ENCODE assay signal across 33 cellular contexts in genomic region chr2:75790121-75790520, GRCh38.
DNase-seq lines count a peak whose midpoint lies in the region; ATAC-seq and TF ChIP-seq lines count a peak whose summit lies in the region.
"Had no signal": no experiment of that assay in that cellular context is flagged by ENCODE, and none has a peak within 500 bp of the region (broad histone marks: within the 10 kb centered on the region; RNA-seq: fewer than 3 reads in every experiment).

No MANE protein-coding gene starts in this region.

- no peaks in the 10 kb centered on the region for H3K4me1 Mint-ChIP-seq in activated CD4-positive, alpha-beta T cell treated with anti-CD3 and anti-CD28 coated beads for 36 hours
- no peaks in the 10 kb centered on the region for H3K4me1 Mint-ChIP-seq in stimulated activated effector memory CD8-positive, alpha-beta T cell treated with anti-CD3 and anti-CD28 coated beads, Interleukin-12 subunit alpha, Interleukin-12 subunit beta, amount 100 ng/mL, for 72 hours
- H3K4me1 Mint-ChIP-seq: activated CD4-positive, alpha-beta memory T cell treated with anti-CD3 and anti-CD28 coated beads, Interleukin-2, amount 10 ng/mL, durations not matched to agents 7 days and 5 days had no signal

- CTCF ChIA-PET in activated CD4-positive, alpha-beta T cell treated with anti-CD3 and anti-CD28 coated beads for 36 hours (lab: Charles Lee) = no interaction called here

- no peak for TF ChIP-seq POLR2A in lower leg skin (IDR thresholded peaks at IDR 0.05)

- peaks cover 4% of the 10 kb centered on the region for H3K27me3 Mint-ChIP-seq in activated CD4-positive, alpha-beta T cell treated with anti-CD3 and anti-CD28 coated beads for 36 hours

- peak overlapping the region; percentile 19 for H3K27ac ChIP-seq in RWPE2 (ENCODE audit: poor library complexity, severe bottlenecking)
- H3K27ac ChIP-seq: body of pancreas, esophagus squamous epithelium, gastrocnemius medialis, ovary, Peyer's patch, skin epidermis, thoracic aorta, uterus had no signal

- POLR2A ChIA-PET in activated CD4-positive, alpha-beta T cell treated with anti-CD3 and anti-CD28 coated beads for 36 hours (lab: Charles Lee) = no interaction called here

- peak; percentile 6; the same call in 1 of the 3 replicates for ATAC-seq in RWPE2 (ENCODE audit: low read depth)
- no peak for ATAC-seq in activated CD4-positive, alpha-beta T cell treated with anti-CD3 and anti-CD28 coated beads for 36 hours
- ATAC-seq in stimulated activated effector memory CD8-positive, alpha-beta T cell treated with anti-CD3 and anti-CD28 coated beads, Interleukin-12 subunit alpha, Interleukin-12 subunit beta, amount 100 ng/mL, for 72 hours = no peak
- ATAC-seq: body of pancreas; gastrocnemius medialis; natural killer cell treated with Interleukin-12 subunit alpha and Interleukin-12 subunit beta and Interleukin-15 and Interleukin-18, amount 100 ng/mL, for 72 hours; stimulated activated naive CD8-positive, alpha-beta T cell treated with anti-CD3 and anti-CD28 coated beads, Interleukin-15, Interleukin-2, amounts not matched to agents 100 U/mL and 50 U/mL, for 24 hours had no signal

- intact Hi-C loops in activated CD4-positive, alpha-beta T cell treated with anti-CD3 and anti-CD28 coated beads for 36 hours (cut with DNase I, micrococcal nuclease) = no loop called here
- intact Hi-C loops in lower leg skin (cut with DNase I; ENCODE audit: low total_unique reads) = no loop called here

- TF ChIP-seq CTCF in RWPE2 (IDR thresholded peaks at IDR 0.05; ENCODE audit: poor library complexity, severe bottlenecking) (no peak), lower leg skin (IDR thresholded peaks at IDR 0.05) (no peak)

- H3K4me3 ChIP-seq in RWPE2 (ENCODE audit: severe bottlenecking) (no peak overlapping the region), lower leg skin (ENCODE audit: low read depth, poor library complexity, severe bottlenecking) (no peak overlapping the region)
- H3K4me3 ChIP-seq: body of pancreas, esophagus squamous epithelium, gastrocnemius medialis, lung, ovary, Peyer's patch, skin epidermis, thoracic aorta, uterus had no signal

- WGBS in lower leg skin, 2 donors = 32 to 34% methylated on average over 3 of the region's 3 CpGs

- no peaks in the 10 kb centered on the region for H3K9me3 ChIP-seq in RWPE2 (ENCODE audit: severe bottlenecking)
- H3K9me3 ChIP-seq: body of pancreas, esophagus squamous epithelium, gastrocnemius medialis, ovary, Peyer's patch, thoracic aorta, uterus had no signal

- peaks cover 15% of the 10 kb centered on the region for H3K4me1 ChIP-seq in RWPE2 (ENCODE audit: insufficient read depth, poor library complexity, severe bottlenecking)
- H3K4me1 ChIP-seq: body of pancreas, esophagus squamous epithelium, gastrocnemius medialis, Peyer's patch, uterus had no signal

- no peak overlapping the region for H3K27ac Mint-ChIP-seq in activated CD4-positive, alpha-beta T cell treated with anti-CD3 and anti-CD28 coated beads for 36 hours
- H3K27ac Mint-ChIP-seq in stimulated activated effector memory CD8-positive, alpha-beta T cell treated with anti-CD3 and anti-CD28 coated beads, Interleukin-12 subunit alpha, Interleukin-12 subunit beta, amount 100 ng/mL, for 72 hours = no peak overlapping the region
- H3K27ac Mint-ChIP-seq: activated CD4-positive, alpha-beta memory T cell treated with anti-CD3 and anti-CD28 coated beads, Interleukin-2, amount 10 ng/mL, durations not matched to agents 7 days and 5 days; activated naive CD4-positive, alpha-beta T cell treated with anti-CD3 and anti-CD28 coated beads for 36 hours; natural killer cell treated with Interleukin-12 subunit alpha and Interleukin-12 subunit beta and Interleukin-15 and Interleukin-18, amount 100 ng/mL, for 72 hours had no signal

- no peak overlapping the region for H3K4me3 Mint-ChIP-seq in activated CD4-positive, alpha-beta T cell treated with anti-CD3 and anti-CD28 coated beads for 36 hours
- no peak overlapping the region for H3K4me3 Mint-ChIP-seq in stimulated activated effector memory CD8-positive, alpha-beta T cell treated with anti-CD3 and anti-CD28 coated beads, Interleukin-12 subunit alpha, Interleukin-12 subunit beta, amount 100 ng/mL, for 72 hours
- H3K4me3 Mint-ChIP-seq: activated CD4-positive, alpha-beta memory T cell treated with anti-CD3 and anti-CD28 coated beads, Interleukin-2, amount 10 ng/mL, durations not matched to agents 7 days and 5 days; activated naive CD4-positive, alpha-beta T cell treated with anti-CD3 and anti-CD28 coated beads for 36 hours; natural killer cell treated with Interleukin-12 subunit alpha and Interleukin-12 subunit beta and Interleukin-15 and Interleukin-18, amount 100 ng/mL, for 72 hours had no signal

- no peaks in the 10 kb centered on the region for H3K27me3 ChIP-seq in RWPE2 (ENCODE audit: insufficient read depth, poor library complexity, severe bottlenecking)
- H3K27me3 ChIP-seq: body of pancreas, esophagus squamous epithelium, gastrocnemius medialis, ovary, Peyer's patch, uterus had no signal

- no peaks in the 10 kb centered on the region for H3K36me3 ChIP-seq in RWPE2 (ENCODE audit: low read depth)
- H3K36me3 ChIP-seq: esophagus squamous epithelium, gastrocnemius medialis, ovary, Peyer's patch, thoracic aorta, uterus had no signal

- DNase-seq in NCI-H2171 treated with DMSO at 0.1 percent for 48 hours (lab: John Stamatoyannopoulos, UW) (peak; percentile 29), NCI-H2171 (lab: John Stamatoyannopoulos, UW) (no peak), RWPE2 (ENCODE audit: low spot score) (no peak), foreskin melanocyte (peak; percentile 4), superior temporal gyrus (ENCODE audit: extremely low spot score) (peak; percentile 18), lower leg skin (ENCODE audit: low spot score in 2 of 2) (no peak)
- no peak for DNase-seq in activated CD4-positive, alpha-beta T cell treated with anti-CD3 and anti-CD28 coated beads for 36 hours
- DNase-seq in stimulated activated effector memory CD8-positive, alpha-beta T cell treated with anti-CD3 and anti-CD28 coated beads, Interleukin-12 subunit alpha, Interleukin-12 subunit beta, amount 100 ng/mL, for 72 hours (ENCODE audit: low spot score in 2 of 2) = no peak
- DNase-seq: 8988T; activated CD4-positive, alpha-beta memory T cell treated with anti-CD3 and anti-CD28 coated beads, Interleukin-2, amount 10 ng/mL, durations not matched to agents 7 days and 5 days; activated CD4-positive, alpha-beta T cell treated with anti-CD3 and anti-CD28 coated beads for 1 hour; activated CD8-positive, alpha-beta memory T cell treated with anti-CD3 and anti-CD28 coated beads, Interleukin-2, amount 50 U/mL, for 4 hours; activated naive CD4-positive, alpha-beta T cell treated with anti-CD3 and anti-CD28 coated beads for 36 hours; body of pancreas; Calu3; cerebellar nuclear complex; dermis blood vessel endothelial cell; esophagus squamous epithelium; gastrocnemius medialis; KBM-7; MM.1S; NCI-H69; ovary; Peyer's patch; retina; SIG-M5; stimulated activated naive CD8-positive, alpha-beta T cell treated with anti-CD3 and anti-CD28 coated beads, Interleukin-15, Interleukin-2, amounts not matched to agents 100 U/mL and 50 U/mL, for 24 hours; SW 1271; uterus had no signal

- H3K9me3 Mint-ChIP-seq in activated CD4-positive, alpha-beta T cell treated with anti-CD3 and anti-CD28 coated beads for 36 hours (ENCODE audit: low read depth) = no peaks in the 10 kb centered on the region
- no peaks in the 10 kb centered on the region for H3K9me3 Mint-ChIP-seq in stimulated activated effector memory CD8-positive, alpha-beta T cell treated with anti-CD3 and anti-CD28 coated beads, Interleukin-12 subunit alpha, Interleukin-12 subunit beta, amount 100 ng/mL, for 72 hours
- H3K9me3 Mint-ChIP-seq: activated CD4-positive, alpha-beta memory T cell treated with anti-CD3 and anti-CD28 coated beads, Interleukin-2, amount 10 ng/mL, durations not matched to agents 7 days and 5 days; activated naive CD4-positive, alpha-beta T cell treated with anti-CD3 and anti-CD28 coated beads for 36 hours; natural killer cell treated with Interleukin-12 subunit alpha and Interleukin-12 subunit beta and Interleukin-15 and Interleukin-18, amount 100 ng/mL, for 72 hours had no signal

- no peaks in the 10 kb centered on the region for H3K36me3 Mint-ChIP-seq in activated CD4-positive, alpha-beta T cell treated with anti-CD3 and anti-CD28 coated beads for 36 hours (ENCODE audit: low read depth)
- H3K36me3 Mint-ChIP-seq in stimulated activated effector memory CD8-positive, alpha-beta T cell treated with anti-CD3 and anti-CD28 coated beads, Interleukin-12 subunit alpha, Interleukin-12 subunit beta, amount 100 ng/mL, for 72 hours = no peaks in the 10 kb centered on the region
- H3K36me3 Mint-ChIP-seq: natural killer cell treated with Interleukin-12 subunit alpha and Interleukin-12 subunit beta and Interleukin-15 and Interleukin-18, amount 100 ng/mL, for 72 hours had no signal

Comparison
In these comparisons a context has a peak if more than half of its experiments do, and no peak if none do; other contexts are left out.
1. DNase-seq: peak in NCI-H2171 treated with DMSO at 0.1 percent for 48 hours (single experiment), foreskin melanocyte (single experiment) and superior temporal gyrus (single experiment); none in NCI-H2171 (single experiment), RWPE2 (single experiment), activated CD4-positive, alpha-beta T cell treated with anti-CD3 and anti-CD28 coated beads for 36 hours (single experiment), lower leg skin (0 of 2) and stimulated activated effector memory CD8-positive, alpha-beta T cell treated with anti-CD3 and anti-CD28 coated beads, Interleukin-12 subunit alpha, Interleukin-12 subunit beta, amount 100 ng/mL, for 72 hours (0 of 2).